23 cellular contexts compared by ENCODE assay signal in the genomic region with DNA sequence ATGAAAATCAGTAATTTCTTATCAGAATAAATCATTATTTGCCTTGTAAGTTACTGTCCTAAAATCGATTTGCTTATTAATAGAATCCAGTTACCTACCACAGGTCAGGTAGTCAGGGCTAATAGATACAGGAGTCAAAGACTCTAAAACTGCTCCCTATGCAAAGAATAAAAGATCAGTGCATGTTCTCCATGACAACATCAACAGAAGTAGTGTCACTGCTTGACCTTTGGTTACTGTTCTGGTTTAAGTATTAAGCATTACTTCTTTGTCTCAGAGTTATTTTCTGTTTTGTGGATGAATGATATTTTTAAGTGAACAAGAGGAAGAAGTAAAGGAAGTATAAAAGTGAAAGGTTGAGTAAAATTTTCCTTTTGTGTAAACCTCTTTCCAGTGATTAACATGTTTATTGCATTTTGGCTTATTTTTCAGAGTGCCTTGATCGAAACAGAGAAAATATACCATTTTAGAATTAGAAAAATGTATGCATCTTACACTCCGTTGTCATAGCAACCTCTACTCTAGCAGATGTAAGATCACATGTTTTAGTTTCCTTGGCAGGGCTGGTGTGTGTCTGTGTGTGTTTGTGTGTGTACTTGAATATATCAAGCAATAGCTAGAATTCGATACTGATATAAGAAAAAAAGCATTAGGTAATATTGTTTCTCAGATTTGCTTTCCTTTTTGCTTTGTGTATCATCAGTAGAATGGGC. TPM values are rescaled to one million over a fixed set of nuclear protein-coding genes. Genes with fewer than 3 reads are reported as not detected.
DNase-seq lines count a peak whose midpoint lies in the region; ATAC-seq and TF ChIP-seq lines count a peak whose summit lies in the region.
"Had no signal": no experiment of that assay in that cellular context is flagged by ENCODE, and none has a peak within 500 bp of the region (broad histone marks: within the 10 kb centered on the region; RNA-seq: fewer than 3 reads in every experiment).

No MANE protein-coding gene starts in this region.

- POLR2A ChIA-PET in CD8-positive, alpha-beta memory T cell (lab: Charles Lee), result no interaction called here

- H3K9me3 Mint-ChIP-seq in endodermal cell, result peaks cover 6% of the 10 kb centered on the region
- no peaks in the 10 kb centered on the region for H3K9me3 Mint-ChIP-seq in stimulated activated naive B cell treated with anti-CD40 and anti-IgM and Interleukin-4, amounts not matched to agents 10 μg/mL and 1 μg/mL and 100 μg/mL, for 72 hours
- H3K9me3 Mint-ChIP-seq in CD8-positive, alpha-beta memory T cell, result peaks cover 0 to 7% (median 1%) of the 10 kb centered on the region in 5 donors
- H3K9me3 Mint-ChIP-seq in glutamatergic neuron (ENCODE audit: unreplicated experiment), result no peaks in the 10 kb centered on the region

- no peaks in the 10 kb centered on the region for H3K4me1 ChIP-seq in endodermal cell (ENCODE audit: control insufficient read depth, insufficient read depth, low read length)
- no peaks in the 10 kb centered on the region for H3K4me1 ChIP-seq in CD8-positive, alpha-beta memory T cell (ENCODE audit: insufficient read depth, low read length)
- H3K4me1 ChIP-seq: psoas muscle had no signal

- H3K4me1 Mint-ChIP-seq in endodermal cell (peaks cover 2% of the 10 kb centered on the region), glutamatergic neuron (ENCODE audit: low read depth, unreplicated experiment) (peaks cover 12% of the 10 kb centered on the region)
- peaks cover 0 to 3% of the 10 kb centered on the region in 2 donors for H3K4me1 Mint-ChIP-seq in stimulated activated naive B cell treated with anti-CD40 and anti-IgM and Interleukin-4, amounts not matched to agents 10 μg/mL and 1 μg/mL and 100 μg/mL, for 72 hours
- peaks cover 0 to 14% (median 13%) of the 10 kb centered on the region in 3 donors for H3K4me1 Mint-ChIP-seq in CD8-positive, alpha-beta memory T cell

- no peak overlapping the region for H3K27ac Mint-ChIP-seq in endodermal cell
- peak overlapping the region; percentile 87 for H3K27ac Mint-ChIP-seq in stimulated activated naive B cell treated with anti-CD40 and anti-IgM and Interleukin-4, amounts not matched to agents 10 μg/mL and 1 μg/mL and 100 μg/mL, for 72 hours
- H3K27ac Mint-ChIP-seq in CD8-positive, alpha-beta memory T cell, result peak overlapping the region in 4 of 8 donors; percentile 22 to 55 (median 42)
- no peak overlapping the region for H3K27ac Mint-ChIP-seq in glutamatergic neuron (ENCODE audit: unreplicated experiment)

- no peaks in the 10 kb centered on the region for H3K36me3 ChIP-seq in endodermal cell (ENCODE audit: control insufficient read depth, insufficient read depth, low read length)
- H3K36me3 ChIP-seq in CD8-positive, alpha-beta memory T cell (ENCODE audit: insufficient read depth, low read length), result peaks cover 21% of the 10 kb centered on the region
- H3K36me3 ChIP-seq: thoracic aorta had no signal

- CTCF ChIA-PET in CD8-positive, alpha-beta memory T cell (lab: Charles Lee), result no interaction called here

- DNase-seq in NCI-H2171 treated with DMSO at 0.1 percent for 48 hours (lab: John Stamatoyannopoulos, UW), result peak; percentile 3
- no peak for DNase-seq in NCI-H2171 (lab: John Stamatoyannopoulos, UW)
- DNase-seq in endodermal cell, result no peak
- DNase-seq in stimulated activated naive B cell treated with anti-CD40 and anti-IgM and Interleukin-4, amounts not matched to agents 10 μg/mL and 1 μg/mL and 100 μg/mL, for 72 hours, result no peak
- no peak for DNase-seq in CD8-positive, alpha-beta memory T cell
- no peak for DNase-seq in NCI-H187 (lab: John Stamatoyannopoulos, UW)
- no peak for DNase-seq in glutamatergic neuron
- DNase-seq: activated CD4-positive, alpha-beta T cell treated with anti-CD3 and anti-CD28 coated beads, Interleukin-2, amount 50 U/mL, for 48 hours; GM23248; NCI-H1048; NCI-H69; psoas muscle; SHP77 treated with DMSO at 0.1 percent for 48 hours; stimulated activated CD8-positive, alpha-beta memory T cell treated with anti-CD3 and anti-CD28 coated beads, Interleukin-4, amount 100 ng/mL, for 48 hours had no signal

- peaks cover 27% of the 10 kb centered on the region for H3K27me3 Mint-ChIP-seq in endodermal cell (ENCODE audit: insufficient read depth)
- H3K27me3 Mint-ChIP-seq in stimulated activated naive B cell treated with anti-CD40 and anti-IgM and Interleukin-4, amounts not matched to agents 10 μg/mL and 1 μg/mL and 100 μg/mL, for 72 hours, result no peaks in the 10 kb centered on the region
- no peaks in the 10 kb centered on the region for H3K27me3 Mint-ChIP-seq in CD8-positive, alpha-beta memory T cell
- no peaks in the 10 kb centered on the region for H3K27me3 Mint-ChIP-seq in glutamatergic neuron (ENCODE audit: unreplicated experiment)

- WGBS in endodermal cell (ENCODE audit: insufficient coverage in 1 of 2, insufficient read length in 1 of 2), 2 experiments, result 71% methylated on average over 4 of the region's 4 CpGs; no CpG with 5 or more reads in 1 of the 2 experiments

- TF ChIP-seq CTCF in endodermal cell (conservative IDR thresholded peaks at IDR 0.05) (no peak), glutamatergic neuron (IDR thresholded peaks at IDR 0.05; ENCODE audit: partially characterized antibody, unreplicated experiment) (no peak)

- peaks cover 6% of the 10 kb centered on the region for H3K9me3 ChIP-seq in endodermal cell (ENCODE audit: control insufficient read depth, low read length)
- H3K9me3 ChIP-seq in CD8-positive, alpha-beta memory T cell (ENCODE audit: low read length), result no peaks in the 10 kb centered on the region
- H3K9me3 ChIP-seq: psoas muscle had no signal

- ATAC-seq in HG03354 (IDR thresholded peaks at IDR 0.05; ENCODE audit: poor library complexity, severe bottlenecking, unreplicated experiment), result peak; percentile 85
- ATAC-seq in stimulated activated naive B cell treated with anti-CD40 and anti-IgM and Interleukin-4, amounts not matched to agents 10 μg/mL and 1 μg/mL and 100 μg/mL, for 72 hours (replicated peaks), result peak in 1 of 2 donors; percentile 36
- ATAC-seq: esophagus mucosa, psoas muscle had no signal

- H3K4me3 Mint-ChIP-seq in endodermal cell (no peak overlapping the region), glutamatergic neuron (ENCODE audit: unreplicated experiment) (no peak overlapping the region)
- no peak overlapping the region for H3K4me3 Mint-ChIP-seq in stimulated activated naive B cell treated with anti-CD40 and anti-IgM and Interleukin-4, amounts not matched to agents 10 μg/mL and 1 μg/mL and 100 μg/mL, for 72 hours
- no peak overlapping the region for H3K4me3 Mint-ChIP-seq in CD8-positive, alpha-beta memory T cell

- H3K36me3 Mint-ChIP-seq in endodermal cell (ENCODE audit: low read depth) (no peaks in the 10 kb centered on the region), glutamatergic neuron (ENCODE audit: unreplicated experiment) (no peaks in the 10 kb centered on the region)
- no peaks in the 10 kb centered on the region for H3K36me3 Mint-ChIP-seq in stimulated activated naive B cell treated with anti-CD40 and anti-IgM and Interleukin-4, amounts not matched to agents 10 μg/mL and 1 μg/mL and 100 μg/mL, for 72 hours
- peaks cover 35 to 86% (median 41%) of the 10 kb centered on the region in 3 donors for H3K36me3 Mint-ChIP-seq in CD8-positive, alpha-beta memory T cell

- no peak overlapping the region for H3K4me3 ChIP-seq in endodermal cell (ENCODE audit: low read length)
- H3K4me3 ChIP-seq in CD8-positive, alpha-beta memory T cell (ENCODE audit: low read length), result no peak overlapping the region
- H3K4me3 ChIP-seq: GM23248, lung, psoas muscle, smooth muscle cell, thoracic aorta had no signal

- H3K27me3 ChIP-seq in endodermal cell (ENCODE audit: control insufficient read depth, insufficient read depth, low read length, poor library complexity, severe bottlenecking), result peaks cover 60% of the 10 kb centered on the region
- no peaks in the 10 kb centered on the region for H3K27me3 ChIP-seq in CD8-positive, alpha-beta memory T cell (ENCODE audit: insufficient read depth, low read length, poor library complexity, severe bottlenecking)

- H3K27ac ChIP-seq in endodermal cell (ENCODE audit: low read depth, low read length), result peak overlapping the region; percentile 54
- no peak overlapping the region for H3K27ac ChIP-seq in CD8-positive, alpha-beta memory T cell (ENCODE audit: low read depth, low read length)
- H3K27ac ChIP-seq: C4-2B, GM23248, KMS-11, psoas muscle, thoracic aorta had no signal

- H3K9ac ChIP-seq in endodermal cell (ENCODE audit: extremely low read depth, low read length, poor library complexity, severe bottlenecking), result no peak overlapping the region
- H3K9ac ChIP-seq: GM23248, KMS-11 had no signal

RNA-seq across cellular contexts. Expression of gene ABCD2, which starts 44.7 kb away (rescaled TPM):
- total RNA-seq in endodermal cell, result not detected
- polyA plus RNA-seq in endodermal cell (2013, experiment 1 of 2), result 0.32 TPM
- polyA plus RNA-seq in endodermal cell (2013, experiment 2 of 2), result 0.33 TPM
- total RNA-seq in CD8-positive, alpha-beta memory T cell, result 1 to 10 TPM; 4.5 to 5.0 TPM
- 8.7 TPM for polyA plus RNA-seq in CD8-positive, alpha-beta memory T cell
- total RNA-seq in glutamatergic neuron (ENCODE audit: unreplicated experiment), result 4.2 TPM
- total RNA-seq: A673, bronchial epithelial cell had no signal
- polyA plus RNA-seq: GM23248, smooth muscle cell had no signal
